Comparison of ENCODE assay signal across 14 cellular contexts in genomic region chr3:179410317-179410716, GRCh38. TPM values are rescaled to one million over a fixed set of nuclear protein-coding genes. Genes with fewer than 3 reads are reported as not detected.
DNase-seq lines count a peak whose midpoint lies in the region; ATAC-seq and TF ChIP-seq lines count a peak whose summit lies in the region.
"Had no signal": no experiment of that assay in that cellular context is flagged by ENCODE, and none has a peak within 500 bp of the region (broad histone marks: within the 10 kb centered on the region; RNA-seq: fewer than 3 reads in every experiment).

No MANE protein-coding gene starts in this region.

- ATAC-seq in GM19351 (IDR thresholded peaks at IDR 0.05; ENCODE audit: unreplicated experiment) = peak; percentile 57
- ATAC-seq: activated naive CD8-positive, alpha-beta T cell treated with anti-CD3 and anti-CD28 coated beads, Interleukin-2, amount 50 U/mL, for 24 hours had no signal

- POLR2A ChIA-PET in HEK293T (lab: Yijun Ruan, JAX) = no interaction called here

- CTCF ChIA-PET in HEK293T (lab: Yijun Ruan, JAX) = no interaction called here

- DNase-seq in EH (ENCODE audit: low read depth) (peak; percentile 54), RPMI7951 (ENCODE audit: low read depth) (peak; percentile 5), iris pigment epithelial cell (ENCODE audit: low read depth) (peak; percentile 46), activated T-cell treated with anti-CD3 and anti-CD28 coated beads for 4 hours (no peak), NK-92 (lab: John Stamatoyannopoulos, UW; ENCODE audit: unreplicated experiment) (no peak), HEK293T (ENCODE audit: extremely low spot score) (no peak)
- DNase-seq in activated naive CD4-positive, alpha-beta T cell treated with anti-CD3 and anti-CD28 coated beads, Interleukin-2, amount 50 U/mL, for 16 hours = no peak
- DNase-seq: activated naive CD8-positive, alpha-beta T cell treated with anti-CD3 and anti-CD28 coated beads, Interleukin-2, amount 50 U/mL, for 24 hours; Caco-2; effector CD4-positive, alpha-beta T cell; H9; NCI-H1105; NK-92 treated with Interleukin-12 subunit alpha and Interleukin-12 subunit beta, amount 100 ng/mL, for 24 hours had no signal

TF ChIP-seq in HEK293T, 16 proteins besides CTCF, POLR2A, EP300 and RAD21:
- TF ChIP-seq FOXA1 (IDR thresholded peaks at IDR 0.05) (no peak), ELF4 (IDR thresholded peaks at IDR 0.05) (no peak), NFRKB (IDR thresholded peaks at IDR 0.05) (no peak), FOXM1 (IDR thresholded peaks at IDR 0.05; ENCODE audit: borderline replicate concordance) (no peak), ARNT (IDR thresholded peaks at IDR 0.05) (no peak), BHLHE40 (IDR thresholded peaks at IDR 0.05; ENCODE audit: borderline replicate concordance) (no peak), SUZ12 (IDR thresholded peaks at IDR 0.05) (no peak), L3MBTL2 (conservative IDR thresholded peaks at IDR 0.05) (no peak), ZNF384 (IDR thresholded peaks at IDR 0.05) (no peak), CTBP1 (IDR thresholded peaks at IDR 0.05; ENCODE audit: borderline replicate concordance) (no peak), SP1 (IDR thresholded peaks at IDR 0.05) (no peak), TARDBP (IDR thresholded peaks at IDR 0.05) (no peak), FOXK2 (IDR thresholded peaks at IDR 0.05) (no peak), HDGF (IDR thresholded peaks at IDR 0.05; ENCODE audit: borderline replicate concordance) (no peak), LEF1 (IDR thresholded peaks at IDR 0.05; ENCODE audit: borderline replicate concordance) (no peak), PKNOX1 (IDR thresholded peaks at IDR 0.05) (no peak)

RNA-seq across cellular contexts. Expression of gene GNB4, which starts 41.0 kb away (rescaled TPM):
- 72.1 and 91.1 TPM in 2 replicates for total RNA-seq in RPMI7951 (2014; rRNA removed; shearing (Covaris generic))

Comparison
In these comparisons a context has a peak if more than half of its experiments do, and no peak if none do; other contexts are left out.
1. DNase-seq: peak in EH (single experiment), RPMI7951 (single experiment) and iris pigment epithelial cell (single experiment); none in activated T-cell treated with anti-CD3 and anti-CD28 coated beads for 4 hours (single experiment), activated naive CD4-positive, alpha-beta T cell treated with anti-CD3 and anti-CD28 coated beads, Interleukin-2, amount 50 U/mL, for 16 hours (single experiment), NK-92 (single experiment) and HEK293T (single experiment).